19 cellular contexts compared by ENCODE assay signal in genomic region chr6:166739655-166740318, GRCh38.
A peak's percentile ranks its signal among the peaks of the same experiment; 100 is the strongest.
DNase-seq lines count a peak whose midpoint lies in the region; ATAC-seq, FAIRE-seq and TF ChIP-seq lines count a peak whose summit lies in the region.
"Had no signal": no experiment of that assay in that cellular context is flagged by ENCODE, and none has a peak within 500 bp of the region (broad histone marks: within the 10 kb centered on the region; RNA-seq: fewer than 3 reads in every experiment).

No MANE protein-coding gene starts in this region.

- H3K9me3 Mint-ChIP-seq in activated CD8-positive, alpha-beta memory T cell treated with anti-CD3 and anti-CD28 coated beads, Interleukin-2, amount 10 ng/mL, durations not matched to agents 7 days and 5 days (ENCODE audit: low read depth): no peaks in the 10 kb centered on the region
- no peaks in the 10 kb centered on the region for H3K9me3 Mint-ChIP-seq in astrocyte (ENCODE audit: unreplicated experiment)
- H3K9me3 Mint-ChIP-seq: CD8-positive, alpha-beta T cell; IgD-negative memory B cell had no signal

- H3K36me3 ChIP-seq in astrocyte (ENCODE audit: insufficient read depth, low read length): no peaks in the 10 kb centered on the region
- H3K36me3 ChIP-seq in keratinocyte (ENCODE audit: control insufficient read depth in 2 of 2, extremely low read depth in 1 of 2, insufficient read depth in 2 of 2, low read length in 2 of 2): no peaks in the 10 kb centered on the region
- H3K36me3 ChIP-seq in smooth muscle cell (ENCODE audit: low read depth): no peaks in the 10 kb centered on the region
- H3K36me3 ChIP-seq in left lung: no peaks in the 10 kb centered on the region
- H3K36me3 ChIP-seq: BLaER1, SJCRH30 had no signal

- no peaks in the 10 kb centered on the region for H3K27me3 Mint-ChIP-seq in activated CD8-positive, alpha-beta memory T cell treated with anti-CD3 and anti-CD28 coated beads, Interleukin-2, amount 10 ng/mL, durations not matched to agents 7 days and 5 days
- no peaks in the 10 kb centered on the region for H3K27me3 Mint-ChIP-seq in astrocyte (ENCODE audit: low read depth, unreplicated experiment)
- H3K27me3 Mint-ChIP-seq: IgD-negative memory B cell had no signal

- H2AFZ ChIP-seq in astrocyte (ENCODE audit: low read depth, low read length): no peak overlapping the region
- H2AFZ ChIP-seq in keratinocyte (ENCODE audit: control insufficient read depth, low read length): no peak overlapping the region
- H2AFZ ChIP-seq in smooth muscle cell (ENCODE audit: low read depth): peak overlapping the region; percentile 0

- no peak overlapping the region for H3K4me3 ChIP-seq in astrocyte (ENCODE audit: insufficient read depth, low read depth, low read length)
- no peak overlapping the region for H3K4me3 ChIP-seq in keratinocyte (ENCODE audit: control insufficient read depth in 2 of 3, extremely low read depth in 1 of 3, insufficient read depth in 2 of 3, low read depth in 1 of 3, low read length in 3 of 3)
- no peak overlapping the region for H3K4me3 ChIP-seq in smooth muscle cell
- no peak overlapping the region for H3K4me3 ChIP-seq in left lung
- H3K4me3 ChIP-seq: BLaER1, SJCRH30 had no signal

- intact Hi-C loops in left lung (cut with DNase I): no loop called here

- H3F3A ChIP-seq in smooth muscle cell (ENCODE audit: low read depth): no peaks in the 10 kb centered on the region

- no peak overlapping the region for H3K4me2 ChIP-seq in astrocyte (ENCODE audit: low read length)
- H3K4me2 ChIP-seq in keratinocyte (ENCODE audit: control insufficient read depth, extremely low read depth, insufficient read depth, low read depth, low read length): no peak overlapping the region
- peak overlapping the region; percentile 30 for H3K4me2 ChIP-seq in smooth muscle cell
- H3K4me2 ChIP-seq: BLaER1 had no signal

- peak; percentile 51 for ATAC-seq in activated CD8-positive, alpha-beta memory T cell treated with anti-CD3 and anti-CD28 coated beads, Interleukin-2, amount 10 ng/mL, durations not matched to agents 7 days and 5 days
- ATAC-seq in GM21619 (IDR thresholded peaks at IDR 0.05; ENCODE audit: unreplicated experiment) (no peak), left lung (no peak), GM18520 (IDR thresholded peaks at IDR 0.05; ENCODE audit: unreplicated experiment) (no peak)
- ATAC-seq: CD8-positive, alpha-beta T cell had no signal

- 94% methylated on average over 10 of the region's 10 CpGs for whole genome bisulfite sequencing in smooth muscle cell (ENCODE audit: low lambda C conversion rate)

- no peak overlapping the region for H3K27ac Mint-ChIP-seq in activated CD8-positive, alpha-beta memory T cell treated with anti-CD3 and anti-CD28 coated beads, Interleukin-2, amount 10 ng/mL, durations not matched to agents 7 days and 5 days
- H3K27ac Mint-ChIP-seq in astrocyte (ENCODE audit: unreplicated experiment): peak overlapping the region; percentile 72
- H3K27ac Mint-ChIP-seq: CD8-positive, alpha-beta T cell had no signal

- H3K27me3 ChIP-seq in astrocyte (ENCODE audit: insufficient read depth, low read length): no peaks in the 10 kb centered on the region
- no peaks in the 10 kb centered on the region for H3K27me3 ChIP-seq in keratinocyte (ENCODE audit: control insufficient read depth, extremely low read depth, insufficient read depth, low read length)
- H3K27me3 ChIP-seq in smooth muscle cell (ENCODE audit: low read depth): no peaks in the 10 kb centered on the region
- no peaks in the 10 kb centered on the region for H3K27me3 ChIP-seq in left lung
- H3K27me3 ChIP-seq: BLaER1, SJCRH30 had no signal

- H3K9me1 ChIP-seq in keratinocyte (ENCODE audit: control insufficient read depth, extremely low read depth, insufficient read depth, low read length): no peaks in the 10 kb centered on the region

- DNase-seq in activated CD8-positive, alpha-beta memory T cell treated with anti-CD3 and anti-CD28 coated beads, Interleukin-2, amount 10 ng/mL, durations not matched to agents 7 days and 5 days: peak; percentile 43
- DNase-seq in activated CD8-positive, alpha-beta memory T cell treated with anti-CD3 and anti-CD28 coated beads for 24 hours: no peak
- no peak for DNase-seq in astrocyte (ENCODE audit: low read depth)
- DNase-seq in keratinocyte (ENCODE audit: low read depth, low spot score): no peak
- DNase-seq in smooth muscle cell (lab: John Stamatoyannopoulos, UW; ENCODE audit: unreplicated experiment): no peak
- DNase-seq in left lung: no peak
- DNase-seq: CD8-positive, alpha-beta T cell; DMS79; GOT3; Kasumi-1; NCI-H187; NCI-H226; NCI-H524 treated with DMSO at 0.1 percent for 48 hours had no signal

- H3K27ac ChIP-seq in astrocyte (ENCODE audit: low read depth, low read length): no peak overlapping the region
- peak overlapping the region; percentile 19 for H3K27ac ChIP-seq in keratinocyte (ENCODE audit: control insufficient read depth, insufficient read depth, low read length)
- H3K27ac ChIP-seq in smooth muscle cell (ENCODE audit: low read depth): peak overlapping the region; percentile 58
- H3K27ac ChIP-seq in left lung: no peak overlapping the region
- H3K27ac ChIP-seq: BLaER1, SJCRH30 had no signal

- H3K4me1 ChIP-seq in astrocyte (ENCODE audit: insufficient read depth, low read length) (peaks cover 27% of the 10 kb centered on the region), keratinocyte (ENCODE audit: control insufficient read depth, extremely low read depth, insufficient read depth, low read length) (peaks cover 34% of the 10 kb centered on the region), smooth muscle cell (ENCODE audit: low read depth) (peaks cover 20% of the 10 kb centered on the region), left lung (no peaks in the 10 kb centered on the region)

- peaks cover 9% of the 10 kb centered on the region for H3K4me1 Mint-ChIP-seq in activated CD8-positive, alpha-beta memory T cell treated with anti-CD3 and anti-CD28 coated beads, Interleukin-2, amount 10 ng/mL, durations not matched to agents 7 days and 5 days
- peaks cover 47% of the 10 kb centered on the region for H3K4me1 Mint-ChIP-seq in astrocyte (ENCODE audit: low read depth, unreplicated experiment)
- H3K4me1 Mint-ChIP-seq: IgD-negative memory B cell had no signal

- TF ChIP-seq CTCF in astrocyte (IDR thresholded peaks at IDR 0.05; ENCODE audit: insufficient read depth, low read depth, low read length): no peak
- TF ChIP-seq CTCF in keratinocyte (optimal IDR thresholded peaks at IDR 0.05 in 1 of 3, IDR thresholded peaks at IDR 0.05 in 1 of 3, conservative IDR thresholded peaks at IDR 0.05 in 1 of 3; ENCODE audit: extremely low read depth in 1 of 3, insufficient read depth in 2 of 3, low read length in 3 of 3): no peak
- TF ChIP-seq CTCF in smooth muscle cell (IDR thresholded peaks at IDR 0.05; ENCODE audit: borderline replicate concordance, insufficient read depth, poor library complexity, severe bottlenecking): no peak
- no peak for TF ChIP-seq CTCF in left lung (IDR thresholded peaks at IDR 0.05)

- H3K36me3 Mint-ChIP-seq in activated CD8-positive, alpha-beta memory T cell treated with anti-CD3 and anti-CD28 coated beads, Interleukin-2, amount 10 ng/mL, durations not matched to agents 7 days and 5 days: no peaks in the 10 kb centered on the region
- no peaks in the 10 kb centered on the region for H3K36me3 Mint-ChIP-seq in astrocyte (ENCODE audit: low read depth, unreplicated experiment)
- H3K36me3 Mint-ChIP-seq: CD8-positive, alpha-beta T cell; IgD-negative memory B cell had no signal

- H4K20me1 ChIP-seq in astrocyte (ENCODE audit: insufficient read depth, low read length): no peaks in the 10 kb centered on the region
- H4K20me1 ChIP-seq in keratinocyte (ENCODE audit: control insufficient read depth, extremely low read depth, insufficient read depth, low read length): no peaks in the 10 kb centered on the region
- no peaks in the 10 kb centered on the region for H4K20me1 ChIP-seq in smooth muscle cell (ENCODE audit: low read depth)
- H4K20me1 ChIP-seq: BLaER1 had no signal

- no peak for FAIRE-seq in astrocyte (lab: Jason Lieb, UNC)
- peak; percentile 26 for FAIRE-seq in keratinocyte (lab: Jason Lieb, UNC)
- FAIRE-seq: A204.1 had no signal

- H3K9me3 ChIP-seq in astrocyte (ENCODE audit: insufficient read depth, low read depth, low read length) (no peaks in the 10 kb centered on the region), keratinocyte (ENCODE audit: control insufficient read depth, low read depth, low read length) (peaks cover 2% of the 10 kb centered on the region), smooth muscle cell (replicated peaks; ENCODE audit: low read depth) (no peaks in the 10 kb centered on the region), left lung (no peaks in the 10 kb centered on the region)
- H3K9me3 ChIP-seq: BLaER1, SJCRH30 had no signal

- H3K9ac ChIP-seq in astrocyte (ENCODE audit: low read length): no peak overlapping the region
- no peak overlapping the region for H3K9ac ChIP-seq in keratinocyte (ENCODE audit: control insufficient read depth, extremely low read depth, insufficient read depth, low read length)
- no peak overlapping the region for H3K9ac ChIP-seq in smooth muscle cell (ENCODE audit: low read depth)
- H3K9ac ChIP-seq: BLaER1 had no signal

- dilution Hi-C loops in keratinocyte (cut with MboI; ENCODE audit: extremely low pct_ligation_motif_present, low sequenced_read_pairs): no loop called here

- H3K79me2 ChIP-seq in astrocyte (ENCODE audit: insufficient read depth, low read length) (no peaks in the 10 kb centered on the region), keratinocyte (ENCODE audit: control insufficient read depth, insufficient read depth, low read length) (no peaks in the 10 kb centered on the region), smooth muscle cell (ENCODE audit: low read depth) (no peaks in the 10 kb centered on the region)

- no peak overlapping the region for H3K4me3 Mint-ChIP-seq in activated CD8-positive, alpha-beta memory T cell treated with anti-CD3 and anti-CD28 coated beads, Interleukin-2, amount 10 ng/mL, durations not matched to agents 7 days and 5 days
- no peak overlapping the region for H3K4me3 Mint-ChIP-seq in astrocyte (ENCODE audit: unreplicated experiment)
- H3K4me3 Mint-ChIP-seq: CD8-positive, alpha-beta T cell; IgD-negative memory B cell had no signal

- CTCF ChIA-PET in activated CD8-positive, alpha-beta memory T cell treated with anti-CD3 and anti-CD28 coated beads, Interleukin-2, amount 10 ng/mL, durations not matched to agents 7 days and 5 days (lab: Charles Lee): interaction anchor here (0.5 to 1.3 kb wide), 2 partner anchors 35 to 179 kb away, joined by 3 to 4 read pairs; no protein-coding TSS in a partner anchor

Comparison
In these comparisons a context has a peak if more than half of its experiments do, and no peak if none do; other contexts are left out.
1. H3K27ac ChIP-seq: peak in keratinocyte (single experiment) and smooth muscle cell (single experiment); none in astrocyte (single experiment) and left lung (0 of 2).